In genomic region chr9:127498298-127498697, GRCh38 we compare ENCODE assay signal across 22 cellular contexts. TPM values are rescaled to one million over a fixed set of nuclear protein-coding genes. Genes with fewer than 3 reads are reported as not detected.
DNase-seq lines count a peak whose midpoint lies in the region; ATAC-seq and TF ChIP-seq lines count a peak whose summit lies in the region.
"Had no signal": no experiment of that assay in that cellular context is flagged by ENCODE, and none has a peak within 500 bp of the region (broad histone marks: within the 10 kb centered on the region; RNA-seq: fewer than 3 reads in every experiment).

No MANE protein-coding gene starts in this region.

- H3K27ac Mint-ChIP-seq in activated CD8-positive, alpha-beta T cell treated with anti-CD3 and anti-CD28 coated beads for 36 hours: no peak overlapping the region
- H3K27ac Mint-ChIP-seq: CD4-positive, alpha-beta T cell had no signal

- H3K4me3 ChIP-seq in heart right ventricle (no peak overlapping the region), epithelial cell of esophagus (ENCODE audit: low read length) (no peak overlapping the region), osteoblast (ENCODE audit: insufficient read depth, low read length) (no peak overlapping the region)
- H3K4me3 ChIP-seq: MG63 had no signal

- TF ChIP-seq CTCF in heart right ventricle (IDR thresholded peaks at IDR 0.05) (no peak), epithelial cell of esophagus (IDR thresholded peaks at IDR 0.05; ENCODE audit: insufficient read depth, low read depth, low read length, missing control alignments) (no peak), osteoblast (IDR thresholded peaks at IDR 0.05; ENCODE audit: extremely low read depth, low read depth, low read length) (no peak)
- TF ChIP-seq CTCF in activated CD8-positive, alpha-beta T cell treated with anti-CD3 and anti-CD28 coated beads for 36 hours (IDR thresholded peaks at IDR 0.05): no peak

- H3K4me1 ChIP-seq in heart right ventricle (peaks cover 0 to 29% (median 18%) of the 10 kb centered on the region in 9 donors), osteoblast (ENCODE audit: insufficient read depth, low read length) (peaks cover 34% of the 10 kb centered on the region)
- H3K4me1 ChIP-seq: Caco-2 had no signal

- no peak overlapping the region for H3K4me3 Mint-ChIP-seq in activated CD8-positive, alpha-beta T cell treated with anti-CD3 and anti-CD28 coated beads for 36 hours
- H3K4me3 Mint-ChIP-seq: CD4-positive, alpha-beta T cell; IgD-negative memory B cell had no signal

- POLR2A ChIA-PET in activated CD8-positive, alpha-beta T cell treated with anti-CD3 and anti-CD28 coated beads for 36 hours (lab: Charles Lee): no interaction called here

- H3K36me3 ChIP-seq in heart right ventricle (peaks cover 0 to 89% (median 21%) of the 10 kb centered on the region in 9 donors), osteoblast (ENCODE audit: insufficient read depth, low read length) (peaks cover 64% of the 10 kb centered on the region)

- intact Hi-C loops in cardiac septum (cut with DNase I): no loop called here
- intact Hi-C loops in heart right ventricle (cut with DNase I): loop anchor here in 1 of 10 donors (10.0 kb wide), 1 partner anchor 197 kb away; no protein-coding TSS in a partner anchor
- intact Hi-C loops in activated CD8-positive, alpha-beta T cell treated with anti-CD3 and anti-CD28 coated beads for 36 hours (cut with micrococcal nuclease): no loop called here

- CTCF ChIA-PET in activated CD8-positive, alpha-beta T cell treated with anti-CD3 and anti-CD28 coated beads for 36 hours (lab: Charles Lee): interaction anchor here (1.1 kb wide), 1 partner anchor 88 kb away, joined by 4 read pairs; no protein-coding TSS in a partner anchor

- no peaks in the 10 kb centered on the region for H3K9me3 Mint-ChIP-seq in activated CD8-positive, alpha-beta T cell treated with anti-CD3 and anti-CD28 coated beads for 36 hours
- H3K9me3 Mint-ChIP-seq: CD4-positive, alpha-beta T cell; IgD-negative memory B cell had no signal

- no peak overlapping the region for H2AFZ ChIP-seq in osteoblast (ENCODE audit: low read length)

- H3K79me2 ChIP-seq in osteoblast (ENCODE audit: insufficient read depth, low read length): peaks cover 7% of the 10 kb centered on the region

- ATAC-seq in heart right ventricle: no peak
- no peak for ATAC-seq in activated CD8-positive, alpha-beta T cell treated with anti-CD3 and anti-CD28 coated beads for 36 hours

- WGBS in heart right ventricle, 2 donors: 88 to 90% methylated on average over 5 of the region's 5 CpGs

- H3K36me3 Mint-ChIP-seq in activated CD8-positive, alpha-beta T cell treated with anti-CD3 and anti-CD28 coated beads for 36 hours (ENCODE audit: low read depth): no peaks in the 10 kb centered on the region

- DNase-seq in cardiac septum (ENCODE audit: low spot score): peak; percentile 59
- DNase-seq in heart right ventricle: no peak
- peak; percentile 40 for DNase-seq in T1000 (lab: John Stamatoyannopoulos, UW)
- DNase-seq in epithelial cell of esophagus (ENCODE audit: low read depth): peak; percentile 86
- DNase-seq in osteoblast (ENCODE audit: insufficient read length, low spot score, missing footprints): peak; percentile 68
- no peak for DNase-seq in NCI-H2196 (lab: John Stamatoyannopoulos, UW; ENCODE audit: unreplicated experiment)
- DNase-seq in activated CD8-positive, alpha-beta T cell treated with anti-CD3 and anti-CD28 coated beads for 36 hours: no peak
- no peak for DNase-seq in putamen (ENCODE audit: low spot score)
- DNase-seq: Caco-2; CD4-positive, alpha-beta T cell; GF-D8; H7; Karpas-422; MG63; NCI-H1048; NCI-H146; NCI-H2029 treated with DMSO at 0.1 percent for 48 hours; NCI-H2171; NCI-H446; SHP77 treated with DMSO at 0.1 percent for 48 hours had no signal

- H3K27me3 ChIP-seq in heart right ventricle (no peaks in the 10 kb centered on the region), osteoblast (ENCODE audit: insufficient read depth, low read length) (no peaks in the 10 kb centered on the region)
- H3K27me3 ChIP-seq: MG63 had no signal

- H3K4me2 ChIP-seq in osteoblast (ENCODE audit: insufficient read depth, low read length): no peak overlapping the region

- H4K20me1 ChIP-seq in osteoblast (ENCODE audit: insufficient read depth, low read length): peaks cover 5% of the 10 kb centered on the region

- H3K4me1 Mint-ChIP-seq in activated CD8-positive, alpha-beta T cell treated with anti-CD3 and anti-CD28 coated beads for 36 hours (ENCODE audit: low read depth): no peaks in the 10 kb centered on the region
- H3K4me1 Mint-ChIP-seq: IgD-negative memory B cell had no signal

- H3K9me3 ChIP-seq in heart right ventricle (no peaks in the 10 kb centered on the region), osteoblast (ENCODE audit: low read depth, low read length) (no peaks in the 10 kb centered on the region)
- H3K9me3 ChIP-seq: Caco-2, MG63 had no signal

- no peaks in the 10 kb centered on the region for H3K27me3 Mint-ChIP-seq in activated CD8-positive, alpha-beta T cell treated with anti-CD3 and anti-CD28 coated beads for 36 hours
- H3K27me3 Mint-ChIP-seq: CD4-positive, alpha-beta T cell; IgD-negative memory B cell had no signal

- H3K27ac ChIP-seq in heart right ventricle: no peak overlapping the region
- peak overlapping the region; percentile 58 for H3K27ac ChIP-seq in osteoblast (ENCODE audit: low read depth, low read length)
- H3K27ac ChIP-seq: HL-60 had no signal

RNA-seq across cellular contexts. Expression of gene LRSAM1, which starts 47.0 kb away (rescaled TPM):
- total RNA-seq in cardiac septum (24.4 TPM), heart right ventricle (10 to 100 TPM; 24.9 to 49.6 (median 29.5) TPM), osteoblast (12.3 and 13.0 TPM in 2 replicates)
- polyA plus RNA-seq in heart right ventricle: 10 to 100 TPM; 21.2 to 59.9 TPM
- 10 to 100 TPM; 17.1 to 18.6 TPM for total RNA-seq in activated CD8-positive, alpha-beta T cell treated with anti-CD3 and anti-CD28 coated beads for 36 hours

RNA-seq across cellular contexts. Expression of gene RPL12, which starts 47.1 kb away (rescaled TPM):
- total RNA-seq in cardiac septum: 407 TPM
- 100 to 1,000 TPM; 409 to 810 (median 499) TPM for total RNA-seq in heart right ventricle
- polyA plus RNA-seq in heart right ventricle: 1,000 to 10,000 TPM; 1,671 to 1,920 TPM
- 1,103 and 1,259 TPM in 2 replicates for total RNA-seq in osteoblast
- 1,000 to 10,000 TPM; 2,353 to 2,364 TPM for total RNA-seq in activated CD8-positive, alpha-beta T cell treated with anti-CD3 and anti-CD28 coated beads for 36 hours

Comparison
In these comparisons a context has a peak if more than half of its experiments do, and no peak if none do; other contexts are left out.
1. DNase-seq: peak in cardiac septum (single experiment), T1000 (single experiment), epithelial cell of esophagus (single experiment) and osteoblast (single experiment); none in heart right ventricle (0 of 2), NCI-H2196 (single experiment), activated CD8-positive, alpha-beta T cell treated with anti-CD3 and anti-CD28 coated beads for 36 hours (single experiment) and putamen (single experiment).